ENCODE assay signal across 14 cellular contexts in genomic region chr11:68469642-68470041, GRCh38. TPM values are rescaled to one million over a fixed set of nuclear protein-coding genes. Genes with fewer than 3 reads are reported as not detected.
DNase-seq lines count a peak whose midpoint lies in the region; ATAC-seq, FAIRE-seq and TF ChIP-seq lines count a peak whose summit lies in the region.
"Had no signal": no experiment of that assay in that cellular context is flagged by ENCODE, and none has a peak within 500 bp of the region (broad histone marks: within the 10 kb centered on the region; RNA-seq: fewer than 3 reads in every experiment).

No MANE protein-coding gene starts in this region.

- H3K4me1 ChIP-seq in HepG2 (ENCODE audit: insufficient read depth, low read length) (peaks cover 60% of the 10 kb centered on the region), right lobe of liver (peaks cover 0 to 55% (median 24%) of the 10 kb centered on the region in 4 donors), Karpas-422 (ENCODE audit: low read length) (peaks cover 26% of the 10 kb centered on the region)
- peaks cover 67 to 77% of the 10 kb centered on the region in 2 donors for H3K4me1 ChIP-seq in naive thymus-derived CD4-positive, alpha-beta T cell (ENCODE audit: control insufficient read depth in 2 of 2, insufficient read depth in 2 of 2, low read length in 2 of 2)

- peaks cover 93% of the 10 kb centered on the region for H4K20me1 ChIP-seq in HepG2 (ENCODE audit: insufficient read depth, low read length)
- H4K20me1 ChIP-seq in Karpas-422 (ENCODE audit: insufficient read depth, low read depth, low read length): peaks cover 60% of the 10 kb centered on the region

- no peaks in the 10 kb centered on the region for H3K27me3 ChIP-seq in HepG2 (ENCODE audit: control insufficient read depth in 1 of 2, insufficient read depth in 2 of 2, low read length in 2 of 2)
- no peaks in the 10 kb centered on the region for H3K27me3 ChIP-seq in right lobe of liver
- H3K27me3 ChIP-seq in naive thymus-derived CD4-positive, alpha-beta T cell (ENCODE audit: control insufficient read depth in 2 of 2, insufficient read depth in 2 of 2, low read length in 2 of 2): no peaks in the 10 kb centered on the region
- no peaks in the 10 kb centered on the region for H3K27me3 ChIP-seq in Karpas-422 (ENCODE audit: low read length)
- H3K27me3 ChIP-seq: BE2C, uterus had no signal

- H2AFZ ChIP-seq in HepG2 (ENCODE audit: low read length): no peak overlapping the region
- H2AFZ ChIP-seq in Karpas-422 (ENCODE audit: low read length): no peak overlapping the region

- TF ChIP-seq CTCF in HepG2 (CRISPR knock-in tag; IDR thresholded peaks at IDR 0.05) (no peak), right lobe of liver (IDR thresholded peaks at IDR 0.05) (no peak)

- TF ChIP-seq EP300 in HepG2 (IDR thresholded peaks at IDR 0.05; ENCODE audit: low read depth in 2 of 2, low read length in 2 of 2) (no peak), HepG2 (CRISPR knock-in tag; IDR thresholded peaks at IDR 0.05; ENCODE audit: borderline replicate concordance) (no peak)

- H3K9ac ChIP-seq in HepG2 (ENCODE audit: insufficient read depth, low read depth, low read length) (no peak overlapping the region), Karpas-422 (ENCODE audit: low read length) (no peak overlapping the region)

- H3K36me3 ChIP-seq in HepG2 (replicated peaks in 1 of 2; ENCODE audit: control insufficient read depth in 1 of 2, insufficient read depth in 2 of 2, low read length in 2 of 2) (peaks cover 3 to 18% of the 10 kb centered on the region in 2 experiments; a peak in 4 of 5 replicates), right lobe of liver (no peaks in the 10 kb centered on the region), Karpas-422 (ENCODE audit: insufficient read depth, low read length) (peaks cover 55% of the 10 kb centered on the region)
- H3K36me3 ChIP-seq in naive thymus-derived CD4-positive, alpha-beta T cell (ENCODE audit: control insufficient read depth in 2 of 3, insufficient read depth in 3 of 3, low read length in 3 of 3): peaks cover 0 to 7% (median 0%) of the 10 kb centered on the region in 3 experiments
- H3K36me3 ChIP-seq: uterus had no signal

- H3K4me3 ChIP-seq in HepG2 (replicated peaks in 1 of 3; ENCODE audit: insufficient read depth in 1 of 3, low read depth in 2 of 3, low read length in 3 of 3): no peak overlapping the region
- no peak overlapping the region for H3K4me3 ChIP-seq in right lobe of liver
- H3K4me3 ChIP-seq in naive thymus-derived CD4-positive, alpha-beta T cell (ENCODE audit: low read length): no peak overlapping the region
- no peak overlapping the region for H3K4me3 ChIP-seq in Karpas-422 (ENCODE audit: low read length)
- H3K4me3 ChIP-seq: uterus had no signal

- H3K79me2 ChIP-seq in HepG2 (ENCODE audit: insufficient read depth, low read length) (peaks cover 94% of the 10 kb centered on the region), Karpas-422 (ENCODE audit: low read length) (peaks cover 100% of the 10 kb centered on the region)

- peaks cover 68% of the 10 kb centered on the region for H3K36me3 Mint-ChIP-seq in activated CD8-positive, alpha-beta T cell treated with anti-CD3 and anti-CD28 coated beads, Interleukin-2, amount 10 ng/mL, durations not matched to agents 7 days and 5 days (ENCODE audit: low read depth)
- H3K36me3 Mint-ChIP-seq in naive thymus-derived CD4-positive, alpha-beta T cell: peaks cover 0 to 28% (median 19%) of the 10 kb centered on the region in 5 donors

- peak overlapping the region; percentile 51 for H3K27ac Mint-ChIP-seq in activated CD8-positive, alpha-beta T cell treated with anti-CD3 and anti-CD28 coated beads, Interleukin-2, amount 10 ng/mL, durations not matched to agents 7 days and 5 days
- peak overlapping the region; percentile 64 to 91 (median 80) for H3K27ac Mint-ChIP-seq in naive thymus-derived CD4-positive, alpha-beta T cell

- no peak for TF ChIP-seq RAD21 in HepG2 (CRISPR knock-in tag; IDR thresholded peaks at IDR 0.05)

- in situ Hi-C loops in HepG2 (cut with HindIII; ENCODE audit: extremely low pct_ligation_motif_present, low pct_unique_long_range_greater_than_20kb): no loop called here

- DNase-seq in HepG2 (ENCODE audit: low spot score) (no peak), right lobe of liver (no peak), Karpas-422 (no peak), KG1 (lab: John Stamatoyannopoulos, UW) (no peak)
- no peak for DNase-seq in activated CD8-positive, alpha-beta T cell treated with anti-CD3 and anti-CD28 coated beads, Interleukin-2, amount 10 ng/mL, durations not matched to agents 7 days and 5 days
- DNase-seq in naive thymus-derived CD4-positive, alpha-beta T cell: no peak
- DNase-seq: BE2C, NCI-H1694, NCI-H526 treated with DMSO at 0.1 percent for 48 hours, RPMI8226, uterus had no signal

- CTCF ChIA-PET in HepG2 (lab: Yijun Ruan, JAX; ENCODE audit: low intra/inter-chr PET ratio, low total read pairs): no interaction called here
- CTCF ChIA-PET in activated CD8-positive, alpha-beta T cell treated with anti-CD3 and anti-CD28 coated beads, Interleukin-2, amount 10 ng/mL, durations not matched to agents 7 days and 5 days (lab: Charles Lee): interaction anchor here (1.7 kb wide), 1 partner anchor 114 kb away, joined by 4 read pairs; no protein-coding TSS in a partner anchor
- CTCF ChIA-PET in naive thymus-derived CD4-positive, alpha-beta T cell (lab: Charles Lee): no interaction called here

- FAIRE-seq in HepG2 (lab: Jason Lieb, UNC): no peak
- FAIRE-seq: astrocyte had no signal

- no peaks in the 10 kb centered on the region for H3K9me3 ChIP-seq in HepG2 (ENCODE audit: low read length)
- no peaks in the 10 kb centered on the region for H3K9me3 ChIP-seq in right lobe of liver
- H3K9me3 ChIP-seq in naive thymus-derived CD4-positive, alpha-beta T cell (ENCODE audit: control insufficient read depth in 2 of 3, low read length in 3 of 3): no peaks in the 10 kb centered on the region
- H3K9me3 ChIP-seq in Karpas-422 (ENCODE audit: low read length): no peaks in the 10 kb centered on the region
- H3K9me3 ChIP-seq: BE2C, uterus had no signal

- intact Hi-C loops in HepG2 (cut with micrococcal nuclease; ENCODE audit: unreplicated experiment) (loop anchor here (5.0 kb wide), 1 partner anchor 63 kb away; no protein-coding TSS in a partner anchor), right lobe of liver (cut with DNase I) (no loop called here)
- intact Hi-C loops in naive thymus-derived CD4-positive, alpha-beta T cell (cut with micrococcal nuclease): loop anchor here in 1 of 2 donors (1.0 kb wide), 1 partner anchor 8 kb away; no protein-coding TSS in a partner anchor

- ATAC-seq in HepG2 (no peak), right lobe of liver (no peak), GM19467 (IDR thresholded peaks at IDR 0.05; ENCODE audit: unreplicated experiment) (no peak), HG02870 (IDR thresholded peaks at IDR 0.05; ENCODE audit: unreplicated experiment) (no peak)
- ATAC-seq in activated CD8-positive, alpha-beta T cell treated with anti-CD3 and anti-CD28 coated beads, Interleukin-2, amount 10 ng/mL, durations not matched to agents 7 days and 5 days: no peak
- no peak for ATAC-seq in naive thymus-derived CD4-positive, alpha-beta T cell

- H3K4me3 Mint-ChIP-seq in activated CD8-positive, alpha-beta T cell treated with anti-CD3 and anti-CD28 coated beads, Interleukin-2, amount 10 ng/mL, durations not matched to agents 7 days and 5 days: peak overlapping the region; percentile 16
- peak overlapping the region; percentile 60 to 87 (median 82) for H3K4me3 Mint-ChIP-seq in naive thymus-derived CD4-positive, alpha-beta T cell

- TF ChIP-seq POLR2A in HepG2 (IDR thresholded peaks at IDR 0.05; ENCODE audit: insufficient read depth in 1 of 2, low read depth in 2 of 2, low read length in 2 of 2): no peak
- TF ChIP-seq POLR2A in right lobe of liver (IDR thresholded peaks at IDR 0.05): no peak

- H3K9me3 Mint-ChIP-seq in activated CD8-positive, alpha-beta T cell treated with anti-CD3 and anti-CD28 coated beads, Interleukin-2, amount 10 ng/mL, durations not matched to agents 7 days and 5 days (ENCODE audit: insufficient read depth): no peaks in the 10 kb centered on the region
- H3K9me3 Mint-ChIP-seq in naive thymus-derived CD4-positive, alpha-beta T cell: peaks cover 0 to 4% (median 0%) of the 10 kb centered on the region in 11 donors

- no peaks in the 10 kb centered on the region for H3K9me2 ChIP-seq in Karpas-422 (replicated peaks; ENCODE audit: insufficient read depth, low read length)

- no peaks in the 10 kb centered on the region for H3K27me3 Mint-ChIP-seq in activated CD8-positive, alpha-beta T cell treated with anti-CD3 and anti-CD28 coated beads, Interleukin-2, amount 10 ng/mL, durations not matched to agents 7 days and 5 days (ENCODE audit: low read depth)
- H3K27me3 Mint-ChIP-seq in naive thymus-derived CD4-positive, alpha-beta T cell: no peaks in the 10 kb centered on the region

- no TSS peak for BruUV-seq in HepG2 (replicated peaks; lab: Mats Ljungman, UMichigan)

- POLR2A ChIA-PET in HepG2 (lab: Yijun Ruan, JAX): interaction anchor here (1.0 kb wide), 1 partner anchor 9 kb away, joined by 6 read pairs; the partner anchor contains the start of gene PPP6R3
- POLR2A ChIA-PET in activated CD8-positive, alpha-beta T cell treated with anti-CD3 and anti-CD28 coated beads, Interleukin-2, amount 10 ng/mL, durations not matched to agents 7 days and 5 days (lab: Charles Lee): no interaction called here
- POLR2A ChIA-PET in naive thymus-derived CD4-positive, alpha-beta T cell (lab: Charles Lee): interaction anchor here (0.9 to 1.8 kb wide), 2 partner anchors 9 to 53 kb away, joined by 3 to 4 read pairs; no protein-coding TSS in a partner anchor

- WGBS in HepG2 (ENCODE audit: low lambda C conversion rate): 94% methylated on average over 1 of the region's 1 CpG
- 63% methylated on average over 1 of the region's 1 CpG for WGBS in right lobe of liver (ENCODE audit: insufficient coverage, low coverage, low lambda C conversion rate, missing lambda C conversion rate)

- H3K4me2 ChIP-seq in HepG2 (ENCODE audit: low read depth, low read length): no peak overlapping the region
- H3K4me2 ChIP-seq in Karpas-422 (ENCODE audit: low read depth, low read length, poor library complexity, severe bottlenecking): no peak overlapping the region

- peak overlapping the region; percentile 12 for H3K27ac ChIP-seq in HepG2 (ENCODE audit: extremely low read length, insufficient read depth, low read length)
- peak overlapping the region in 1 of 3 donors; percentile 24 for H3K27ac ChIP-seq in right lobe of liver
- peak overlapping the region; percentile 29 for H3K27ac ChIP-seq in naive thymus-derived CD4-positive, alpha-beta T cell (ENCODE audit: low read depth, low read length)
- no peak overlapping the region for H3K27ac ChIP-seq in Karpas-422 (ENCODE audit: low read length)
- H3K27ac ChIP-seq: uterus had no signal

- H3K4me1 Mint-ChIP-seq in activated CD8-positive, alpha-beta T cell treated with anti-CD3 and anti-CD28 coated beads, Interleukin-2, amount 10 ng/mL, durations not matched to agents 7 days and 5 days (ENCODE audit: low read depth): peaks cover 84% of the 10 kb centered on the region
- peaks cover 77 to 95% (median 91%) of the 10 kb centered on the region in 7 donors for H3K4me1 Mint-ChIP-seq in naive thymus-derived CD4-positive, alpha-beta T cell

RNA-seq across cellular contexts. Expression of gene PPP6R3, which starts 9.1 kb away (rescaled TPM):
- total RNA-seq in HepG2 (2016; rRNA removed; fragmentation: Illumina TruSeq; extraction: Trizol): 83.4 and 116 TPM in 2 replicates
- total RNA-seq in HepG2 (2016; cell fraction: cytosol; rRNA removed; fragmentation: Illumina TruSeq; extraction: Trizol; ENCODE audit: low read depth): 49.8 and 56.0 TPM in 2 replicates
- total RNA-seq in HepG2 (2016; cell fraction: insoluble cytoplasmic fraction; rRNA removed; fragmentation: Illumina TruSeq; extraction: Trizol): 85.1 and 111 TPM in 2 replicates
- total RNA-seq in HepG2 (2016; cell fraction: membrane; rRNA removed; fragmentation: Illumina TruSeq; extraction: Trizol): 37.5 and 46.3 TPM in 2 replicates
- 111 and 115 TPM in 2 replicates for total RNA-seq in HepG2 (2016; cell fraction: nucleus; rRNA removed; fragmentation: Illumina TruSeq; extraction: Trizol)
- polyA plus RNA-seq in HepG2 (2011; rRNA removed): 30.9 and 41.2 TPM in 2 replicates
- polyA plus RNA-seq in HepG2 (2011; cell fraction: cytosol; rRNA removed): 18.1 and 20.9 TPM in 2 replicates
- polyA plus RNA-seq in HepG2 (2011; cell fraction: nucleus; rRNA removed): 63.6 and 74.5 TPM in 2 replicates
- 32.1 and 33.2 TPM in 2 replicates for polyA plus RNA-seq in HepG2 (2012)
- polyA plus RNA-seq in HepG2 (2016; cell fraction: cytosol; fragmentation: Illumina TruSeq; extraction: Trizol; ENCODE audit: low read depth): 1.3 and 1.9 TPM in 2 replicates
- polyA plus RNA-seq in HepG2 (2016; cell fraction: insoluble cytoplasmic fraction; fragmentation: Illumina TruSeq; extraction: Trizol; ENCODE audit: low read depth): 58.4 and 61.6 TPM in 2 replicates
- polyA plus RNA-seq in HepG2 (2016; cell fraction: membrane; fragmentation: Illumina TruSeq; extraction: Trizol; ENCODE audit: low read depth): 5.5 and 6.1 TPM in 2 replicates
- 79.2 and 84.2 TPM in 2 replicates for polyA plus RNA-seq in HepG2 (2016; cell fraction: nucleus; fragmentation: Illumina TruSeq; extraction: Trizol; ENCODE audit: insufficient read depth, low read depth)
- polyA minus RNA-seq in HepG2 (2011; rRNA and poly(A)+ RNA removed; ENCODE audit: low replicate concordance): 80.8 and 126 TPM in 2 replicates
- 50.9 and 56.9 TPM in 2 replicates for polyA minus RNA-seq in HepG2 (2011; cell fraction: cytosol; rRNA and poly(A)+ RNA removed)
- 188 and 194 TPM in 2 replicates for polyA minus RNA-seq in HepG2 (2011; cell fraction: nucleus; rRNA and poly(A)+ RNA removed)
- 10 to 100 TPM; 35.8 to 48.3 (median 39.2) TPM for total RNA-seq in right lobe of liver
- total RNA-seq in activated CD8-positive, alpha-beta T cell treated with anti-CD3 and anti-CD28 coated beads, Interleukin-2, amount 10 ng/mL, durations not matched to agents 7 days and 5 days: 100 to 1,000 TPM; 114 to 120 TPM
- total RNA-seq in naive thymus-derived CD4-positive, alpha-beta T cell: 100 to 1,000 TPM; 112 to 159 (median 138) TPM
- polyA plus RNA-seq in naive thymus-derived CD4-positive, alpha-beta T cell: 10 to 100 TPM; 43.5 to 51.8 TPM
- total RNA-seq in Karpas-422 (2014; rRNA removed; shearing (Covaris generic); ENCODE audit: low replicate concordance): 109 and 140 TPM in 2 replicates
